Comparison of ENCODE assay signal across 9 cellular contexts in the genomic region with DNA sequence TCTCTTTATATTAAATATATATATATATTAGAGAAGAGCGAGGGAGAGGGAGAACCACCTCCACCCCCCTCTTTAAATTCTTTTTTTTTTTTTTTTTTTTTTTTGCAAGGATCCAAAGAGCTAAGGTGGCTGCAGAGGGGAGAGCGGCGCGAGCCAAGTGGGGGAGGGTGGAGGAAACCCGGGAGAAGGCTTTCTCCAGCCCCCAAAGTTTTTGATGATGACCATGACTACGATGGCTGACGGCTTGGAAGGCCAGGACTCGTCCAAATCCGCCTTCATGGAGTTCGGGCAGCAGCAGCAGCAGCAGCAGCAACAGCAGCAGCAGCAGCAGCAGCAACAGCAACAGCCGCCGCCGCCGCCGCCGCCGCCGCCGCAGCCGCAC. TPM values are rescaled to one million over a fixed set of nuclear protein-coding genes. Genes with fewer than 3 reads are reported as not detected.
DNase-seq lines count a peak whose midpoint lies in the region; ATAC-seq, FAIRE-seq and TF ChIP-seq lines count a peak whose summit lies in the region.
"Had no signal": no experiment of that assay in that cellular context is flagged by ENCODE, and none has a peak within 500 bp of the region (broad histone marks: within the 10 kb centered on the region; RNA-seq: fewer than 3 reads in every experiment).

No MANE protein-coding gene starts in this region.

- peak overlapping the region; percentile 62 to 81 (median 66) for H3K4me3 Mint-ChIP-seq in T-cell
- H3K4me3 Mint-ChIP-seq in stimulated activated memory B cell treated with anti-CD40 and anti-IgM and Interleukin-4, amounts not matched to agents 10 μg/mL and 1 μg/mL and 100 μg/mL, for 72 hours: peak overlapping the region; percentile 60

- no peaks in the 10 kb centered on the region for H3K9me3 ChIP-seq in right cardiac atrium (ENCODE audit: control insufficient read depth, low read length)

- peaks cover 17 to 26% (median 22%) of the 10 kb centered on the region in 3 donors for H3K4me1 Mint-ChIP-seq in T-cell
- H3K4me1 Mint-ChIP-seq in stimulated activated memory B cell treated with anti-CD40 and anti-IgM and Interleukin-4, amounts not matched to agents 10 μg/mL and 1 μg/mL and 100 μg/mL, for 72 hours: peaks cover 17% of the 10 kb centered on the region

- H3K27ac ChIP-seq in right cardiac atrium (ENCODE audit: low read length): no peak overlapping the region

- DNase-seq in NOMO-1 treated with dmso at 0.1 percent for 144 hours (lab: John Stamatoyannopoulos, UW; ENCODE audit: unreplicated experiment) (peak; percentile 75), NOMO-1 treated with DMSO at 0.1 percent for 48 hours (lab: John Stamatoyannopoulos, UW; ENCODE audit: unreplicated experiment) (no peak), T-cell (peak in 10 of 34 experiments; percentile 16 to 40 (median 26)), right cardiac atrium (peak in 1 of 3 donors; percentile 52), pons (ENCODE audit: low spot score) (no peak), H54 (ENCODE audit: insufficient read length, low spot score) (no peak)
- DNase-seq in stimulated activated CD4-positive, alpha-beta T cell treated with anti-CD3 and anti-CD28 coated beads, Interleukin-12 subunit alpha, Interleukin-12 subunit beta, amount 100 ng/mL, for 4 hours: no peak

- no peak for FAIRE-seq in H54 (lab: Jason Lieb, UNC)

- H3K27ac Mint-ChIP-seq in T-cell: no peak overlapping the region
- no peak overlapping the region for H3K27ac Mint-ChIP-seq in stimulated activated memory B cell treated with anti-CD40 and anti-IgM and Interleukin-4, amounts not matched to agents 10 μg/mL and 1 μg/mL and 100 μg/mL, for 72 hours

- TF ChIP-seq POLR2A in H54 (IDR thresholded peaks at IDR 0.05; ENCODE audit: low read depth, low read length): no peak

- peak in 1 of 4 experiments; percentile 26 for ATAC-seq in T-cell (replicated peaks in 1 of 4)
- ATAC-seq in right cardiac atrium: no peak
- ATAC-seq in stimulated activated memory B cell treated with anti-CD40 and anti-IgM and Interleukin-4, amounts not matched to agents 10 μg/mL and 1 μg/mL and 100 μg/mL, for 72 hours: no peak

- no peaks in the 10 kb centered on the region for H3K4me1 ChIP-seq in right cardiac atrium (ENCODE audit: control insufficient read depth, insufficient read depth, low read length)

- POLR2A ChIA-PET in T-cell (lab: Charles Lee): interaction anchor here in 1 of 2 donors (0.6 kb wide), 1 partner anchor 78 kb away, joined by 3 read pairs; no protein-coding TSS in a partner anchor

- H3K27me3 Mint-ChIP-seq in T-cell: peaks cover 67 to 81% of the 10 kb centered on the region in 2 donors
- H3K27me3 Mint-ChIP-seq in stimulated activated memory B cell treated with anti-CD40 and anti-IgM and Interleukin-4, amounts not matched to agents 10 μg/mL and 1 μg/mL and 100 μg/mL, for 72 hours: peaks cover 92% of the 10 kb centered on the region

- CTCF ChIA-PET in T-cell (lab: Charles Lee): interaction anchor here in 1 of 2 donors (0.6 to 0.7 kb wide), 4 partner anchors 9 to 1088 kb away, joined by 3 to 6 read pairs (median 4); no protein-coding TSS in a partner anchor

- intact Hi-C loops in right cardiac atrium (cut with DNase I): no loop called here

- no peaks in the 10 kb centered on the region for H3K9me3 Mint-ChIP-seq in T-cell
- H3K9me3 Mint-ChIP-seq in stimulated activated memory B cell treated with anti-CD40 and anti-IgM and Interleukin-4, amounts not matched to agents 10 μg/mL and 1 μg/mL and 100 μg/mL, for 72 hours: no peaks in the 10 kb centered on the region

- H3K36me3 Mint-ChIP-seq in T-cell: no peaks in the 10 kb centered on the region
- no peaks in the 10 kb centered on the region for H3K36me3 Mint-ChIP-seq in stimulated activated memory B cell treated with anti-CD40 and anti-IgM and Interleukin-4, amounts not matched to agents 10 μg/mL and 1 μg/mL and 100 μg/mL, for 72 hours

- 2% methylated on average over 20 of the region's 20 CpGs for WGBS in right cardiac atrium

- H3K4me3 ChIP-seq in right cardiac atrium (ENCODE audit: low read length): peak overlapping the region; percentile 25

- peaks cover 8% of the 10 kb centered on the region for H3K27me3 ChIP-seq in right cardiac atrium (ENCODE audit: control insufficient read depth, insufficient read depth)

RNA-seq across cellular contexts. Expression of a gene that starts 0.4 kb away (rescaled TPM):
- total RNA-seq in T-cell: not detected
- not detected for total RNA-seq in right cardiac atrium
- polyA plus RNA-seq in right cardiac atrium: not detected
- polyA plus RNA-seq: AG04450 had no signal

RNA-seq across cellular contexts. Expression of a gene that starts 18.9 kb away (rescaled TPM):
- total RNA-seq in T-cell (not detected), right cardiac atrium (not detected)
- polyA plus RNA-seq in right cardiac atrium: 0.27 TPM
- polyA plus RNA-seq: AG04450 had no signal
